22 cellular contexts compared by ENCODE assay signal in genomic region chr3:149081772-149082171, GRCh38. TPM values are rescaled to one million over a fixed set of nuclear protein-coding genes. Genes with fewer than 3 reads are reported as not detected.
DNase-seq lines count a peak whose midpoint lies in the region; ATAC-seq, FAIRE-seq and TF ChIP-seq lines count a peak whose summit lies in the region.
"Had no signal": no experiment of that assay in that cellular context is flagged by ENCODE, and none has a peak within 500 bp of the region (broad histone marks: within the 10 kb centered on the region; RNA-seq: fewer than 3 reads in every experiment).

No MANE protein-coding gene starts in this region.

- H3K27me3 ChIP-seq in K562 (ENCODE audit: control insufficient read depth in 2 of 2, insufficient read depth in 2 of 2, low read length in 2 of 2), result no peaks in the 10 kb centered on the region
- H3K27me3 ChIP-seq: BE2C; BLaER1 treated with 17β-estradiol and CSF1 and Interleukin-3, amounts not matched to agents 10 nM and 100 nM had no signal

- no peak for TF ChIP-seq EP300 in K562 (IDR thresholded peaks at IDR 0.05; ENCODE audit: low read length)

- no TSS peak for BruUV-seq in K562 (replicated peaks; lab: Mats Ljungman, UMichigan)

- TF ChIP-seq POLR2A in H54 (IDR thresholded peaks at IDR 0.05; ENCODE audit: low read depth, low read length), result no peak
- TF ChIP-seq POLR2A in K562 (conservative IDR thresholded peaks at IDR 0.05), result no peak

- TF ChIP-seq RAD21 in K562 (CRISPR knock-in tag; conservative IDR thresholded peaks at IDR 0.05 in 1 of 2, IDR thresholded peaks at IDR 0.05 in 1 of 2), result no peak

- peaks cover 14% of the 10 kb centered on the region for H4K20me1 ChIP-seq in K562 (replicated peaks; ENCODE audit: control insufficient read depth, insufficient read depth, low read length)

- H3K27me3 Mint-ChIP-seq in activated T-cell treated with anti-CD3 and anti-CD28 coated beads, Interleukin-2, amount 50 U/mL, for 72 hours (ENCODE audit: low read depth), result no peaks in the 10 kb centered on the region
- no peaks in the 10 kb centered on the region for H3K27me3 Mint-ChIP-seq in activated T-cell treated with anti-CD3 and anti-CD28 coated beads, Interleukin-2, amount 50 U/mL, for 4 hours (ENCODE audit: low read depth)
- H3K27me3 Mint-ChIP-seq: CD4-positive, alpha-beta T cell; CD8-positive, alpha-beta memory T cell had no signal

- H3K4me1 ChIP-seq in K562 (replicated peaks in 1 of 2; ENCODE audit: control insufficient read depth in 2 of 2, insufficient read depth in 2 of 2, low read length in 2 of 2), result peaks cover 13 to 16% of the 10 kb centered on the region in 2 experiments
- H3K4me1 ChIP-seq: BE2C had no signal

- peaks cover 57% of the 10 kb centered on the region for H3K36me3 ChIP-seq in K562 (ENCODE audit: control insufficient read depth, insufficient read depth, low read length)

- peak; percentile 53 for FAIRE-seq in H54 (lab: Jason Lieb, UNC)
- FAIRE-seq in K562 (lab: Jason Lieb, UNC), result no peak
- FAIRE-seq: D721Med, GM12892 had no signal

- no peak overlapping the region for H3K9ac ChIP-seq in K562 (ENCODE audit: insufficient read depth in 1 of 2, low read depth in 2 of 2, low read length in 2 of 2)
- H3K9ac ChIP-seq: BLaER1 treated with 17β-estradiol and CSF1 and Interleukin-3, amounts not matched to agents 10 nM and 100 nM had no signal

- DNase-seq in activated T-cell treated with anti-CD3 and anti-CD28 coated beads, Interleukin-2, amount 50 U/mL, for 72 hours, result no peak
- DNase-seq in activated T-cell treated with anti-CD3 and anti-CD28 coated beads, Interleukin-2, amount 50 U/mL, for 4 hours, result no peak
- no peak for DNase-seq in H54 (ENCODE audit: insufficient read length, low spot score)
- no peak for DNase-seq in K562 (ENCODE audit: extremely low read depth in 1 of 4, low spot score in 3 of 4)
- no peak for DNase-seq in HPDE6-E6E7 (ENCODE audit: extremely low spot score)
- no peak for DNase-seq in stimulated activated effector memory CD8-positive, alpha-beta T cell treated with anti-CD3 and anti-CD28 coated beads, Interleukin-12 subunit alpha, Interleukin-12 subunit beta, amount 100 ng/mL, for 72 hours (ENCODE audit: low spot score in 2 of 2)
- DNase-seq: ACHN; AML-193; BE2C; CD4-positive, alpha-beta T cell; CD8-positive, alpha-beta memory T cell; DMS 273 treated with DMSO at 0.1 percent for 48 hours; DMS53; DMS79 treated with DMSO at 0.1 percent for 48 hours; GOT3; H7; HCEC 1CT had no signal

- H3K9me1 ChIP-seq in K562 (ENCODE audit: control insufficient read depth, insufficient read depth, low read length), result no peaks in the 10 kb centered on the region

- H3K79me2 ChIP-seq in K562 (ENCODE audit: control insufficient read depth, insufficient read depth, low read length), result peaks cover 91% of the 10 kb centered on the region

- H3K27ac ChIP-seq in K562 (ENCODE audit: extremely low read depth, low read depth, low read length), result 0 out of 3 replicates have a peak overlapping the region, but pooled peaks have one; percentile 1
- H3K27ac ChIP-seq: 22Rv1; BLaER1 treated with 17β-estradiol and CSF1 and Interleukin-3, amounts not matched to agents 10 nM and 100 nM had no signal

- H3K9me3 Mint-ChIP-seq in activated T-cell treated with anti-CD3 and anti-CD28 coated beads, Interleukin-2, amount 50 U/mL, for 72 hours, result no peaks in the 10 kb centered on the region
- no peaks in the 10 kb centered on the region for H3K9me3 Mint-ChIP-seq in activated T-cell treated with anti-CD3 and anti-CD28 coated beads, Interleukin-2, amount 50 U/mL, for 4 hours
- H3K9me3 Mint-ChIP-seq in stimulated activated effector memory CD8-positive, alpha-beta T cell treated with anti-CD3 and anti-CD28 coated beads, Interleukin-12 subunit alpha, Interleukin-12 subunit beta, amount 100 ng/mL, for 72 hours, result no peaks in the 10 kb centered on the region
- H3K9me3 Mint-ChIP-seq: CD4-positive, alpha-beta T cell; CD8-positive, alpha-beta memory T cell had no signal

- peaks cover 2% of the 10 kb centered on the region in 2 donors for H3K36me3 Mint-ChIP-seq in activated T-cell treated with anti-CD3 and anti-CD28 coated beads, Interleukin-2, amount 50 U/mL, for 72 hours (ENCODE audit: insufficient read depth in 2 of 2)
- H3K36me3 Mint-ChIP-seq in activated T-cell treated with anti-CD3 and anti-CD28 coated beads, Interleukin-2, amount 50 U/mL, for 4 hours (ENCODE audit: insufficient read depth), result peaks cover 13% of the 10 kb centered on the region
- peaks cover 56% of the 10 kb centered on the region for H3K36me3 Mint-ChIP-seq in stimulated activated effector memory CD8-positive, alpha-beta T cell treated with anti-CD3 and anti-CD28 coated beads, Interleukin-12 subunit alpha, Interleukin-12 subunit beta, amount 100 ng/mL, for 72 hours

- H3K4me1 Mint-ChIP-seq in activated T-cell treated with anti-CD3 and anti-CD28 coated beads, Interleukin-2, amount 50 U/mL, for 72 hours (ENCODE audit: low read depth), result peaks cover 21% of the 10 kb centered on the region
- peaks cover 17% of the 10 kb centered on the region for H3K4me1 Mint-ChIP-seq in activated T-cell treated with anti-CD3 and anti-CD28 coated beads, Interleukin-2, amount 50 U/mL, for 4 hours (ENCODE audit: low read depth)
- peaks cover 15% of the 10 kb centered on the region for H3K4me1 Mint-ChIP-seq in stimulated activated effector memory CD8-positive, alpha-beta T cell treated with anti-CD3 and anti-CD28 coated beads, Interleukin-12 subunit alpha, Interleukin-12 subunit beta, amount 100 ng/mL, for 72 hours

- no peak overlapping the region for H3K4me3 Mint-ChIP-seq in activated T-cell treated with anti-CD3 and anti-CD28 coated beads, Interleukin-2, amount 50 U/mL, for 72 hours
- H3K4me3 Mint-ChIP-seq in activated T-cell treated with anti-CD3 and anti-CD28 coated beads, Interleukin-2, amount 50 U/mL, for 4 hours, result no peak overlapping the region
- no peak overlapping the region for H3K4me3 Mint-ChIP-seq in stimulated activated effector memory CD8-positive, alpha-beta T cell treated with anti-CD3 and anti-CD28 coated beads, Interleukin-12 subunit alpha, Interleukin-12 subunit beta, amount 100 ng/mL, for 72 hours
- H3K4me3 Mint-ChIP-seq: CD14-positive monocyte; CD4-positive, alpha-beta T cell; CD8-positive, alpha-beta memory T cell had no signal

- CTCF ChIA-PET in K562 (lab: Yijun Ruan, JAX; ENCODE audit: low intra/inter-chr PET ratio), result interaction anchor here (0.6 kb wide), 1 partner anchor 70 kb away, joined by 3 read pairs; no protein-coding TSS in a partner anchor

- in situ Hi-C loops in K562 (cut with MboI), result no loop called here

- intact Hi-C loops in K562 (cut with micrococcal nuclease), result no loop called here

- no peak for TF ChIP-seq CTCF in K562 (IDR thresholded peaks at IDR 0.05 in 2 of 3, conservative IDR thresholded peaks at IDR 0.05 in 1 of 3; ENCODE audit: insufficient read depth in 2 of 3, low read depth in 1 of 3, low read length in 3 of 3)

- POLR2A ChIA-PET in K562 (lab: Yijun Ruan, JAX), result no interaction called here

- H3K9me3 ChIP-seq in K562 (replicated peaks; ENCODE audit: control insufficient read depth, insufficient read depth, low read depth, low read length), result peaks cover under 1% of the 10 kb centered on the region; the same call in 1 of the 2 replicates

- no peak overlapping the region for H3K4me3 ChIP-seq in K562
- H3K4me3 ChIP-seq: BLaER1 treated with 17β-estradiol and CSF1 and Interleukin-3, amounts not matched to agents 10 nM and 100 nM had no signal

- ATAC-seq in activated T-cell treated with anti-CD3 and anti-CD28 coated beads, Interleukin-2, amount 50 U/mL, for 72 hours (replicated peaks in 1 of 2), result no peak
- ATAC-seq in activated T-cell treated with anti-CD3 and anti-CD28 coated beads, Interleukin-2, amount 50 U/mL, for 4 hours, result no peak
- ATAC-seq in K562, result no peak
- ATAC-seq in stimulated activated effector memory CD8-positive, alpha-beta T cell treated with anti-CD3 and anti-CD28 coated beads, Interleukin-12 subunit alpha, Interleukin-12 subunit beta, amount 100 ng/mL, for 72 hours, result no peak

- H3K4me2 ChIP-seq in K562 (ENCODE audit: insufficient read depth, low read length), result no peak overlapping the region
- H3K4me2 ChIP-seq: BLaER1 treated with 17β-estradiol and CSF1 and Interleukin-3, amounts not matched to agents 10 nM and 100 nM had no signal

- H2AFZ ChIP-seq in K562 (ENCODE audit: low read depth, low read length), result no peak overlapping the region

- 87% methylated on average over 1 of the region's 1 CpG for WGBS in K562 (ENCODE audit: insufficient coverage, low coverage, missing lambda C conversion rate)

- peak overlapping the region; percentile 42 for H3K27ac Mint-ChIP-seq in activated T-cell treated with anti-CD3 and anti-CD28 coated beads, Interleukin-2, amount 50 U/mL, for 72 hours
- no peak overlapping the region for H3K27ac Mint-ChIP-seq in stimulated activated effector memory CD8-positive, alpha-beta T cell treated with anti-CD3 and anti-CD28 coated beads, Interleukin-12 subunit alpha, Interleukin-12 subunit beta, amount 100 ng/mL, for 72 hours
- H3K27ac Mint-ChIP-seq: CD14-positive monocyte; CD4-positive, alpha-beta T cell; CD8-positive, alpha-beta memory T cell had no signal

RNA-seq across cellular contexts. Expression of gene HLTF, which starts 4.6 kb away (rescaled TPM):
- 10 to 100 TPM; 28.0 to 31.9 TPM for total RNA-seq in activated T-cell treated with anti-CD3 and anti-CD28 coated beads, Interleukin-2, amount 50 U/mL, for 72 hours
- 10 to 100 TPM; 13.2 to 14.2 (median 13.6) TPM for total RNA-seq in activated T-cell treated with anti-CD3 and anti-CD28 coated beads, Interleukin-2, amount 50 U/mL, for 4 hours
- 34.1 and 102 TPM in 2 replicates for total RNA-seq in K562 (2011; cell fraction: chromatin; rRNA removed; ENCODE audit: low replicate concordance)
- 12.7 and 13.9 TPM in 2 replicates for total RNA-seq in K562 (2011; cell fraction: nucleolus; rRNA removed)
- total RNA-seq in K562 (2011; cell fraction: nucleoplasm; rRNA removed), result 31.1 and 43.9 TPM in 2 replicates
- total RNA-seq in K562 (2014; rRNA removed) (45.9 and 52.4 TPM in 2 replicates), K562 (2014; rRNA removed; fragmentation: Illumina TruSeq; extraction: Trizol) (82.4 and 88.6 TPM in 2 replicates), K562 (2015; rRNA removed; fragmentation: Illumina TruSeq; extraction: Trizol) (59.5 and 64.3 TPM in 2 replicates), K562 (2021) (74.4 and 76.4 TPM in 2 replicates)
- polyA plus RNA-seq in K562 (2011; rRNA removed) (35.8 and 41.5 TPM in 2 replicates), K562 (2014; fragmentation: Illumina TruSeq; extraction: Trizol) (43.0 and 50.4 TPM in 2 replicates), K562 (2014; fragmentation: Nextera tagmentation; extraction: Ambion mirVana) (10 to 100 TPM; 35.1 to 37.3 TPM), K562 (2014; rRNA removed) (40.8 and 42.4 TPM in 2 replicates)
- polyA plus RNA-seq in K562 (2011; cell fraction: cytosol; rRNA removed), result 10.0 and 15.5 TPM in 2 replicates
- polyA plus RNA-seq in K562 (2011; cell fraction: nucleus; rRNA removed), result 33.1 and 38.5 TPM in 2 replicates
- 21.5 and 35.4 TPM in 2 replicates for polyA plus RNA-seq in K562 (2012)
- polyA minus RNA-seq in K562 (2011; rRNA and poly(A)+ RNA removed), result 55.0 and 66.2 TPM in 2 replicates
- polyA minus RNA-seq in K562 (2011; cell fraction: cytosol; rRNA and poly(A)+ RNA removed), result 23.7 and 30.4 TPM in 2 replicates
- 29.4 and 60.6 TPM in 2 replicates for polyA minus RNA-seq in K562 (2011; cell fraction: nucleus; rRNA and poly(A)+ RNA removed)

RNA-seq across cellular contexts. Expression of gene HPS3, which starts 47.7 kb away (rescaled TPM):
- total RNA-seq in activated T-cell treated with anti-CD3 and anti-CD28 coated beads, Interleukin-2, amount 50 U/mL, for 72 hours, result 10 to 100 TPM; 18.9 to 22.2 TPM
- total RNA-seq in activated T-cell treated with anti-CD3 and anti-CD28 coated beads, Interleukin-2, amount 50 U/mL, for 4 hours, result 1 to 10 TPM; 8.3 to 9.4 (median 9.0) TPM
- total RNA-seq in K562 (2011; cell fraction: chromatin; rRNA removed; ENCODE audit: low replicate concordance), result 7.6 and 14.6 TPM in 2 replicates
- total RNA-seq in K562 (2011; cell fraction: nucleolus; rRNA removed), result 3.9 and 4.3 TPM in 2 replicates
- 6.6 and 9.9 TPM in 2 replicates for total RNA-seq in K562 (2011; cell fraction: nucleoplasm; rRNA removed)
- total RNA-seq in K562 (2014; rRNA removed), result 5.2 and 5.3 TPM in 2 replicates
- 7.6 and 9.3 TPM in 2 replicates for total RNA-seq in K562 (2014; rRNA removed; fragmentation: Illumina TruSeq; extraction: Trizol)
- total RNA-seq in K562 (2015; rRNA removed; fragmentation: Illumina TruSeq; extraction: Trizol), result 9.6 and 11.3 TPM in 2 replicates
- total RNA-seq in K562 (2021), result 6.8 and 7.2 TPM in 2 replicates
- 9.7 and 11.6 TPM in 2 replicates for polyA plus RNA-seq in K562 (2011; rRNA removed)
- polyA plus RNA-seq in K562 (2011; cell fraction: cytosol; rRNA removed), result 6.7 and 8.9 TPM in 2 replicates
- 5.8 and 12.1 TPM in 2 replicates for polyA plus RNA-seq in K562 (2011; cell fraction: nucleus; rRNA removed)
- polyA plus RNA-seq in K562 (2012), result 7.9 and 12.8 TPM in 2 replicates
- 7.0 and 8.9 TPM in 2 replicates for polyA plus RNA-seq in K562 (2014; fragmentation: Illumina TruSeq; extraction: Trizol)
- 1 to 10 TPM; 1.2 to 2.1 TPM for polyA plus RNA-seq in K562 (2014; fragmentation: Nextera tagmentation; extraction: Ambion mirVana)
- polyA plus RNA-seq in K562 (2014; rRNA removed), result 7.7 and 9.5 TPM in 2 replicates
- polyA minus RNA-seq in K562 (2011; rRNA and poly(A)+ RNA removed), result 12.8 and 13.9 TPM in 2 replicates
- polyA minus RNA-seq in K562 (2011; cell fraction: cytosol; rRNA and poly(A)+ RNA removed), result 3.9 and 5.6 TPM in 2 replicates
- polyA minus RNA-seq in K562 (2011; cell fraction: nucleus; rRNA and poly(A)+ RNA removed), result 5.9 and 13.6 TPM in 2 replicates
